Comparison of ENCODE assay signal across 29 cellular contexts in the genomic region with DNA sequence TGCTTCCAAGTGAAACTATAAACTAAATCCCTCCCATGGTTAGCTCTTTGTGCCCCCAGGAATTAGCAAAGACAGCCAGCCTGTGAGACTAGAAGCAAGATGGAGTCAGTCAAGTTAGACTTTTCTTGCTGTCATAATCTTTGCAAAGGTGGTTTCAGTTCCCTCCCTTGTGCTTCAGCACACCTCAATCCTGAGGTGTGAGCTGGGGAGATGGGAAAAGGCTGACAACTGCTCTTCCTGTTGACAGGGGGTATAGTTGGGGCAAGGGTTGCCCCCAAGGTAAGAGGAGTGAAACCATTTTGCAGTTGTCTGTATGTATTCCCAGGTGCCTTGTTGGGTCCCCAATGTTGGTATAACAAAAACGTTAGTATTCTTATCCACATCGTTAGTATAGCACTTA. TPM values are rescaled to one million over a fixed set of nuclear protein-coding genes. Genes with fewer than 3 reads are reported as not detected.
"Had no signal": no experiment of that assay in that cellular context is flagged by ENCODE, and none has a peak within 500 bp of the region (broad histone marks: within the 10 kb centered on the region; RNA-seq: fewer than 3 reads in every experiment).

No MANE protein-coding gene starts in this region.

- H3K9ac ChIP-seq: neural progenitor cell, parathyroid adenoma had no signal

- FAIRE-seq: small intestine had no signal

- H3K4me3 ChIP-seq: neural progenitor cell, ovary, psoas muscle, right lobe of liver, sigmoid colon, stomach, thoracic aorta, thyroid gland, tibial nerve, upper lobe of right lung, uterus had no signal

- H3K27ac ChIP-seq: neural progenitor cell, ovary, parathyroid adenoma, psoas muscle, right lobe of liver, sigmoid colon, stomach, thoracic aorta, thyroid gland, tibial nerve, upper lobe of right lung, uterus had no signal

- H3K4me1 Mint-ChIP-seq: natural killer cell; nephron; neural progenitor cell; stimulated activated effector memory CD8-positive, alpha-beta T cell treated with anti-CD3 and anti-CD28 coated beads, Interleukin-12 subunit alpha, Interleukin-12 subunit beta, amount 100 ng/mL, for 72 hours had no signal

- H3K4me3 Mint-ChIP-seq: natural killer cell; nephron; neural progenitor cell; stimulated activated effector memory CD8-positive, alpha-beta T cell treated with anti-CD3 and anti-CD28 coated beads, Interleukin-12 subunit alpha, Interleukin-12 subunit beta, amount 100 ng/mL, for 72 hours; stimulated activated naive B cell treated with anti-CD40 and anti-IgM and Interleukin-4, amounts not matched to agents 10 μg/mL and 1 μg/mL and 100 μg/mL, for 72 hours; stimulated activated naive CD8-positive, alpha-beta T cell treated with anti-CD3 and anti-CD28 coated beads, Interleukin-15, Interleukin-2, amounts not matched to agents 100 ng/mL and 50 ng/mL, for 24 hours; type B pancreatic cell had no signal

- H3K4me1 ChIP-seq: neural progenitor cell, parathyroid adenoma, psoas muscle, sigmoid colon, thyroid gland, tibial nerve, upper lobe of right lung, uterus had no signal

- H3K27ac Mint-ChIP-seq: natural killer cell; neural progenitor cell; progenitor cell of endocrine pancreas; stimulated activated effector memory CD8-positive, alpha-beta T cell treated with anti-CD3 and anti-CD28 coated beads, Interleukin-12 subunit alpha, Interleukin-12 subunit beta, amount 100 ng/mL, for 72 hours; stimulated activated naive B cell treated with anti-CD40 and anti-IgM and Interleukin-4, amounts not matched to agents 10 μg/mL and 1 μg/mL and 100 μg/mL, for 72 hours; stimulated activated naive CD8-positive, alpha-beta T cell treated with anti-CD3 and anti-CD28 coated beads, Interleukin-15, Interleukin-2, amounts not matched to agents 100 ng/mL and 50 ng/mL, for 24 hours had no signal

- H3K9me3 Mint-ChIP-seq: natural killer cell; nephron; neural progenitor cell; stimulated activated effector memory CD8-positive, alpha-beta T cell treated with anti-CD3 and anti-CD28 coated beads, Interleukin-12 subunit alpha, Interleukin-12 subunit beta, amount 100 ng/mL, for 72 hours; stimulated activated naive B cell treated with anti-CD40 and anti-IgM and Interleukin-4, amounts not matched to agents 10 μg/mL and 1 μg/mL and 100 μg/mL, for 72 hours; stimulated activated naive CD8-positive, alpha-beta T cell treated with anti-CD3 and anti-CD28 coated beads, Interleukin-15, Interleukin-2, amounts not matched to agents 100 ng/mL and 50 ng/mL, for 24 hours; type B pancreatic cell had no signal

- H3K27me3 ChIP-seq: neural progenitor cell, ovary, right lobe of liver, sigmoid colon, stomach, thyroid gland, tibial nerve, upper lobe of right lung, uterus had no signal

- ATAC-seq: natural killer cell; psoas muscle; right cardiac atrium; right lobe of liver; stimulated activated effector memory CD8-positive, alpha-beta T cell treated with anti-CD3 and anti-CD28 coated beads, Interleukin-12 subunit alpha, Interleukin-12 subunit beta, amount 100 ng/mL, for 72 hours; stimulated activated naive B cell treated with anti-CD40 and anti-IgM and Interleukin-4, amounts not matched to agents 10 μg/mL and 1 μg/mL and 100 μg/mL, for 72 hours; upper lobe of right lung had no signal

- H3K36me3 Mint-ChIP-seq: natural killer cell; neural progenitor cell; stimulated activated effector memory CD8-positive, alpha-beta T cell treated with anti-CD3 and anti-CD28 coated beads, Interleukin-12 subunit alpha, Interleukin-12 subunit beta, amount 100 ng/mL, for 72 hours; stimulated activated naive B cell treated with anti-CD40 and anti-IgM and Interleukin-4, amounts not matched to agents 10 μg/mL and 1 μg/mL and 100 μg/mL, for 72 hours; type B pancreatic cell had no signal

- H3K36me3 ChIP-seq: neural progenitor cell, ovary, right lobe of liver, sigmoid colon, stomach, thoracic aorta, thyroid gland, tibial nerve, upper lobe of right lung, uterus had no signal

- H3K27me3 Mint-ChIP-seq: progenitor cell of endocrine pancreas; stimulated activated naive B cell treated with anti-CD40 and anti-IgM and Interleukin-4, amounts not matched to agents 10 μg/mL and 1 μg/mL and 100 μg/mL, for 72 hours; type B pancreatic cell had no signal

- H3K9me3 ChIP-seq: ovary, psoas muscle, right lobe of liver, sigmoid colon, stomach, thoracic aorta, thyroid gland, tibial nerve, upper lobe of right lung, uterus had no signal

- DNase-seq: natural killer cell; occipital lobe; ovary; posterior cingulate gyrus; psoas muscle; right cardiac atrium; right lobe of liver; sigmoid colon; small intestine; stimulated activated CD4-positive, alpha-beta T cell treated with anti-CD3 and anti-CD28 coated beads, Interleukin-15, amount 100 ng/mL, for 24 hours; stimulated activated CD4-positive, alpha-beta T cell treated with anti-CD3 and anti-CD28 coated beads, Interleukin-2, amount 100 ng/mL, for 24 hours; stimulated activated CD4-positive, alpha-beta T cell treated with anti-CD3 and anti-CD28 coated beads, Interleukin-2, amount 100 ng/mL, for 48 hours; stimulated activated CD4-positive, alpha-beta T cell treated with anti-CD3 and anti-CD28 coated beads, Interleukin-4, amount 100 ng/mL, for 24 hours; stimulated activated naive B cell treated with anti-CD40 and anti-IgM and Interleukin-4, amounts not matched to agents 10 μg/mL and 1 μg/mL and 100 μg/mL, for 72 hours; stimulated activated naive CD4-positive, alpha-beta T cell treated with Interleukin-2 at 50 U/mL for 16 hours; stomach; thyroid gland; upper lobe of right lung; uterus had no signal

RNA-seq across cellular contexts. Expression of gene CPM, which starts 12.3 kb away (rescaled TPM):
- polyA plus RNA-seq: neural cell had no signal
